Comparison of ENCODE assay signal across 25 cellular contexts in the genomic region with DNA sequence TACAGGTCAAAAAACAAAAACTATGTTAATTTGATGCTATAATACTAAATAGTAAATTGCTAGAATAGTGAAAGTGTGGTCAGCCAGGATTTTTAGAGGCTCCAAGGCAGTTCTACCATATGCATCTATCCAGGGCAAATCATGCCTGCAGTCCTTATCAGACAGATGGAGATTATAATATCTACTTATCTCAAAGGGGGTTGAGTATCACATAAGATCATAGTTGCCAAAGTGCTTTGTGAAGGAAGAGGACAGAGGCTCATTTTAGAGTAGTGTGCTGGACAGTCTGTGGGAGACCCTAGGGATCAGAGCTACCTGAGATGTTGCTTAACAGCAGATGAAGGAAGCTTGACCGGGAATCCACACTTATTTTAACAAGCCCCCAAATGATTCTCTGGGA.
"Had no signal": no experiment of that assay in that cellular context is flagged by ENCODE, and none has a peak within 500 bp of the region (broad histone marks: within the 10 kb centered on the region; RNA-seq: fewer than 3 reads in every experiment).

No MANE protein-coding gene starts in this region.

- H3K4me3 Mint-ChIP-seq: mesothelial cell of epicardium; naive B cell; naive thymus-derived CD8-positive, alpha-beta T cell had no signal

- ATAC-seq: gastrocnemius medialis; heart right ventricle; left cardiac atrium; left lung; left ventricle myocardium superior; lower lobe of right lung; mucosa of descending colon; naive thymus-derived CD8-positive, alpha-beta T cell had no signal

- H3K9me3 Mint-ChIP-seq: mesothelial cell of epicardium; naive thymus-derived CD8-positive, alpha-beta T cell had no signal

- FAIRE-seq: endothelial cell of umbilical vein, islet of Langerhans, keratinocyte had no signal

- H3K9me3 ChIP-seq: esophagus muscularis mucosa, gastrocnemius medialis, heart right ventricle, left lung, lower lobe of right lung, mucosa of descending colon had no signal

- H3K27ac Mint-ChIP-seq: mesothelial cell of epicardium; naive B cell; naive thymus-derived CD8-positive, alpha-beta T cell had no signal

- H3K4me3 ChIP-seq: coronary artery, dorsolateral prefrontal cortex, esophagus muscularis mucosa, gastrocnemius medialis, heart right ventricle, left lung, lower lobe of right lung, mucosa of descending colon had no signal

- H3K36me3 Mint-ChIP-seq: mesothelial cell of epicardium; naive thymus-derived CD8-positive, alpha-beta T cell had no signal

- H3K4me1 ChIP-seq: gastrocnemius medialis had no signal

- H3K36me3 ChIP-seq: esophagus muscularis mucosa, gastrocnemius medialis, left lung, lower lobe of right lung had no signal

- H3K27ac ChIP-seq: coronary artery, dorsolateral prefrontal cortex, esophagus muscularis mucosa, gastrocnemius medialis, left lung, lower lobe of right lung had no signal

- DNase-seq: dermis blood vessel endothelial cell; dorsolateral prefrontal cortex; effector CD4-positive, alpha-beta T cell; effector memory CD4-positive, alpha-beta T cell; foreskin fibroblast; foreskin melanocyte; gastrocnemius medialis; glutamatergic neuron; head of caudate nucleus; heart right ventricle; hippocampal formation; left cardiac atrium; left lung; left ventricle myocardium superior; lower lobe of right lung; mesenchymal stem cell; mucosa of descending colon; naive B cell; naive thymus-derived CD8-positive, alpha-beta T cell had no signal
